ENCODE assay signal across 24 cellular contexts in genomic region chr4:16192631-16193483, GRCh38. TPM values are rescaled to one million over a fixed set of nuclear protein-coding genes. Genes with fewer than 3 reads are reported as not detected.
DNase-seq lines count a peak whose midpoint lies in the region; ATAC-seq and TF ChIP-seq lines count a peak whose summit lies in the region.
"Had no signal": no experiment of that assay in that cellular context is flagged by ENCODE, and none has a peak within 500 bp of the region (broad histone marks: within the 10 kb centered on the region; RNA-seq: fewer than 3 reads in every experiment).

No MANE protein-coding gene starts in this region.

- CTCF ChIA-PET in activated naive CD4-positive, alpha-beta T cell treated with anti-CD3 and anti-CD28 coated beads for 36 hours (lab: Charles Lee) = interaction anchor here (1.0 to 1.5 kb wide), 4 partner anchors 9 to 72 kb away, joined by 3 to 8 read pairs (median 5); no protein-coding TSS in a partner anchor

- H3K4me3 Mint-ChIP-seq in activated naive CD4-positive, alpha-beta T cell treated with anti-CD3 and anti-CD28 coated beads for 36 hours = no peak overlapping the region
- H3K4me3 Mint-ChIP-seq: IgD-negative memory B cell had no signal

- H3K9me3 Mint-ChIP-seq in activated naive CD4-positive, alpha-beta T cell treated with anti-CD3 and anti-CD28 coated beads for 36 hours = no peaks in the 10 kb centered on the region
- H3K9me3 Mint-ChIP-seq: IgD-negative memory B cell had no signal

- H3K27ac ChIP-seq in fibroblast of lung (ENCODE audit: insufficient read depth, low read length) (no peak overlapping the region), stomach (peak overlapping the region in 4 of 5 donors; percentile 12 to 31 (median 19))
- H3K27ac ChIP-seq: BLaER1, heart left ventricle, PC-9, SJCRH30, VCaP had no signal

- H3K4me1 ChIP-seq in adipocyte (ENCODE audit: control insufficient read depth, insufficient read depth, low read length) (peaks cover 34% of the 10 kb centered on the region), fibroblast of lung (ENCODE audit: control insufficient read depth, extremely low read depth, insufficient read depth, low read length) (no peaks in the 10 kb centered on the region), stomach (peaks cover 0 to 60% (median 38%) of the 10 kb centered on the region in 4 donors)

- no peak for DNase-seq in activated naive CD4-positive, alpha-beta T cell treated with anti-CD3 and anti-CD28 coated beads for 36 hours
- no peak for DNase-seq in activated naive CD4-positive, alpha-beta T cell treated with anti-CD3 and anti-CD28 coated beads, Interleukin-2, amount 50 U/mL, for 16 hours
- DNase-seq in adipocyte (ENCODE audit: low read depth) (peak; percentile 16), fibroblast of lung (ENCODE audit: low read depth in 2 of 2) (peak; percentile 30 to 32), stomach (no peak), iPS-NIHi11 (ENCODE audit: low spot score) (no peak), omental fat pad (ENCODE audit: low spot score) (no peak)
- DNase-seq: activated CD8-positive, alpha-beta memory T cell treated with anti-CD3 and anti-CD28 coated beads, Interleukin-2, amount 50 U/mL, for 4 hours; activated gamma-delta T cell treated with Interleukin-2 at 50 U/mL for 16 hours; effector CD4-positive, alpha-beta T cell; heart left ventricle; left ventricle myocardium superior; NCI-H187 treated with DMSO at 0.1 percent for 48 hours; NCI-H2227 treated with DMSO at 0.1 percent for 48 hours; NCI-H774; nucleus accumbens; PC-9; SJCRH30; stimulated activated CD4-positive, alpha-beta T cell treated with anti-CD3 and anti-CD28 coated beads, Interleukin-12 subunit alpha, Interleukin-12 subunit beta, amount 100 ng/mL, for 4 hours; T-helper 2 cell had no signal

- H3K27ac Mint-ChIP-seq in activated naive CD4-positive, alpha-beta T cell treated with anti-CD3 and anti-CD28 coated beads for 36 hours = peak overlapping the region; percentile 47
- H3K27ac Mint-ChIP-seq: IgD-negative memory B cell had no signal

- intact Hi-C loops in activated naive CD4-positive, alpha-beta T cell treated with anti-CD3 and anti-CD28 coated beads for 36 hours (cut with micrococcal nuclease) = no loop called here
- intact Hi-C loops in stomach (cut with DNase I; ENCODE audit: low total_unique reads) = loop anchor here (10.0 kb wide), 1 partner anchor 168 kb away; no protein-coding TSS in a partner anchor

- H2AFZ ChIP-seq in fibroblast of lung (ENCODE audit: low read length) = no peak overlapping the region
- H2AFZ ChIP-seq: PC-9 had no signal

- TF ChIP-seq EP300 in stomach (IDR thresholded peaks at IDR 0.05) = no peak

- TF ChIP-seq POLR2A in stomach (IDR thresholded peaks at IDR 0.05) = no peak

- H3K4me1 Mint-ChIP-seq in activated naive CD4-positive, alpha-beta T cell treated with anti-CD3 and anti-CD28 coated beads for 36 hours (ENCODE audit: low read depth) = peaks cover 24% of the 10 kb centered on the region

- TF ChIP-seq CTCF in fibroblast of lung (conservative IDR thresholded peaks at IDR 0.05 in 1 of 2, IDR thresholded peaks at IDR 0.05 in 1 of 2; ENCODE audit: low read depth in 1 of 2, low read length in 2 of 2) = no peak
- no peak for TF ChIP-seq CTCF in stomach (IDR thresholded peaks at IDR 0.05)
- no peak for TF ChIP-seq CTCF in omental fat pad (IDR thresholded peaks at IDR 0.05)

- no peak for ATAC-seq in GM21825 (IDR thresholded peaks at IDR 0.05; ENCODE audit: unreplicated experiment)
- ATAC-seq in omental fat pad (ENCODE audit: low FRiP score) = no peak
- ATAC-seq: heart left ventricle, left ventricle myocardium superior had no signal

- H4K20me1 ChIP-seq in fibroblast of lung (ENCODE audit: control insufficient read depth, extremely low read depth, insufficient read depth, low read length) = no peaks in the 10 kb centered on the region

- no peak overlapping the region for H3K4me3 ChIP-seq in adipocyte (ENCODE audit: low read length)
- H3K4me3 ChIP-seq in fibroblast of lung (replicated peaks in 1 of 4; ENCODE audit: control extremely low read depth in 1 of 4, insufficient read depth in 1 of 4, low read depth in 3 of 4, low read length in 4 of 4) = no peak overlapping the region
- H3K4me3 ChIP-seq in stomach = no peak overlapping the region
- H3K4me3 ChIP-seq: BLaER1, heart left ventricle, PC-9, SJCRH30 had no signal

- H3K36me3 Mint-ChIP-seq in activated naive CD4-positive, alpha-beta T cell treated with anti-CD3 and anti-CD28 coated beads for 36 hours (ENCODE audit: low read depth) = peaks cover 22% of the 10 kb centered on the region

- WGBS in stomach, 5 donors = 71 to 85% (median 80%) methylated on average over 5 of the region's 5 CpGs

- H3K36me3 ChIP-seq in adipocyte (ENCODE audit: control insufficient read depth, insufficient read depth, low read length, severe bottlenecking) = peaks cover 28% of the 10 kb centered on the region
- peaks cover 2% of the 10 kb centered on the region for H3K36me3 ChIP-seq in fibroblast of lung (ENCODE audit: control insufficient read depth, insufficient read depth, low read length)
- H3K36me3 ChIP-seq in stomach = peaks cover 19 to 36% (median 34%) of the 10 kb centered on the region in 4 donors

- no peaks in the 10 kb centered on the region for H3K9me3 ChIP-seq in adipocyte (ENCODE audit: control insufficient read depth, low read length)
- no peaks in the 10 kb centered on the region for H3K9me3 ChIP-seq in fibroblast of lung (ENCODE audit: control insufficient read depth, insufficient read depth, low read depth, low read length)
- no peaks in the 10 kb centered on the region for H3K9me3 ChIP-seq in stomach
- H3K9me3 ChIP-seq: BLaER1, heart left ventricle, SJCRH30 had no signal

- H3K27me3 Mint-ChIP-seq in activated naive CD4-positive, alpha-beta T cell treated with anti-CD3 and anti-CD28 coated beads for 36 hours (ENCODE audit: low read depth) = no peaks in the 10 kb centered on the region
- H3K27me3 Mint-ChIP-seq: IgD-negative memory B cell had no signal

- no peaks in the 10 kb centered on the region for H3K79me2 ChIP-seq in fibroblast of lung (ENCODE audit: control insufficient read depth, insufficient read depth, low read length)

- no peaks in the 10 kb centered on the region for H3K27me3 ChIP-seq in adipocyte (replicated peaks; ENCODE audit: control insufficient read depth, insufficient read depth, low read length)
- no peaks in the 10 kb centered on the region for H3K27me3 ChIP-seq in fibroblast of lung (ENCODE audit: control insufficient read depth, insufficient read depth, low read length)
- H3K27me3 ChIP-seq in stomach = no peaks in the 10 kb centered on the region
- H3K27me3 ChIP-seq: BLaER1, heart left ventricle, SJCRH30 had no signal

- H3K9ac ChIP-seq in adipocyte (ENCODE audit: low read length) (no peak overlapping the region), fibroblast of lung (ENCODE audit: insufficient read depth, low read length) (no peak overlapping the region)
- H3K9ac ChIP-seq: BLaER1 had no signal

- no peak overlapping the region for H3K4me2 ChIP-seq in fibroblast of lung (ENCODE audit: extremely low read depth, insufficient read depth, low read length)
- H3K4me2 ChIP-seq: BLaER1, PC-9 had no signal

RNA-seq across cellular contexts. Expression of gene TAPT1, which starts 33.4 kb away (rescaled TPM):
- total RNA-seq in activated naive CD4-positive, alpha-beta T cell treated with anti-CD3 and anti-CD28 coated beads for 36 hours = 10 to 100 TPM; 48.6 to 48.9 TPM
- total RNA-seq in fibroblast of lung (15.9 and 20.6 TPM in 2 replicates), stomach (10 to 100 TPM; 12.8 to 97.8 (median 33.0) TPM), omental fat pad (10 to 100 TPM; 21.5 to 31.9 (median 28.6) TPM)
- polyA plus RNA-seq in fibroblast of lung (9.9 and 18.7 TPM in 2 replicates), stomach (10 to 100 TPM in 1 of 3 donors, 1 to 10 TPM in 2; 5.9 to 10.8 (median 7.6) TPM)
- polyA plus RNA-seq in fibroblast of lung (2012) = 6.2 and 9.2 TPM in 2 replicates
- 4.8 and 6.8 TPM in 2 replicates for polyA minus RNA-seq in fibroblast of lung (ENCODE audit: low replicate concordance)

Comparison
In these comparisons a context has a peak if more than half of its experiments do, and no peak if none do; other contexts are left out.
1. DNase-seq: peak in adipocyte (single experiment) and fibroblast of lung (2 of 2); none in activated naive CD4-positive, alpha-beta T cell treated with anti-CD3 and anti-CD28 coated beads for 36 hours (single experiment), activated naive CD4-positive, alpha-beta T cell treated with anti-CD3 and anti-CD28 coated beads, Interleukin-2, amount 50 U/mL, for 16 hours (single experiment), stomach (single experiment), iPS-NIHi11 (single experiment) and omental fat pad (single experiment).